1 cellular context compared by ENCODE assay signal in the genomic region with DNA sequence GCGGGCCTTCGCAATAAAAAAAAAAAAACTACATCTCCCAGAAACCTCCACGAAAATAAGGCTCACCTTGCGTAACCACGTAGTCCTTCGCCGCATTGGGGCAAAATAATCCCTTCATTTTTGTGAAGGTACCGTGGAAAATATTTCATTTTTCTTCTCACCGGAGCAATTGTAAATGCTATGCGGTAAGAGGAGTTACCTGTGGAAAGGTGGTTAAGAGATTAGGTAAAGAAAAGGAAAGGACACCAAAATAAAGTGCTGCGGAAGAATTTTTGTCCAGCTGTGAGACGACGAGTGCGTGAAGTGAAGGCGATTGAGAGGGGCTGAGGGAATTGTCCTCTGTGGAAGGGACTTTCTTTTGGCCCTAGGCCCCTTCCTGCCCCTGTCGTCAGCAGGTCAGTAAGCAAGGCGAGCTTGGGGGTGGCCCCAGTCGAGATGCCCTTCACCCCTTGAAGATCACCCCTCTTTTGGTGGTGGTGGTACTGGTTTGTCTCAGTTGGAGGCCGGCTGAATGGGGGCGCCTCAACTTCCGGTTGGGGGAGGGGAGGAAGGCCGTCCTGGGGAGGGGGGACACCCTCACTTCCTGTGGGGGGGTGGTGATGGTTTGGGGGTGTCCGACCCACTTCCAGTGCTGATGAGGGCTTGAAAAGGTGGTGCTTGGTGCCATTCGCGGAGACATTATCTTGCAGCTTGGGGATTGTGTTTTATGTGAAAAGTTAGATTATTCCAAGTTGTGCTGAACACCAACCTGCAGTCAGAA.
TF ChIP-seq lines count a peak whose summit lies in the region.

A gene (plus strand): TSS at position 279 of the 760 bp plus-strand sequence. CDS start 37,520 bp downstream, outside the sequence.

TF ChIP-seq in K562, 482 proteins besides CTCF, POLR2A, EP300 and RAD21 (continued from another document):
- TF ChIP-seq, protein P1, sequence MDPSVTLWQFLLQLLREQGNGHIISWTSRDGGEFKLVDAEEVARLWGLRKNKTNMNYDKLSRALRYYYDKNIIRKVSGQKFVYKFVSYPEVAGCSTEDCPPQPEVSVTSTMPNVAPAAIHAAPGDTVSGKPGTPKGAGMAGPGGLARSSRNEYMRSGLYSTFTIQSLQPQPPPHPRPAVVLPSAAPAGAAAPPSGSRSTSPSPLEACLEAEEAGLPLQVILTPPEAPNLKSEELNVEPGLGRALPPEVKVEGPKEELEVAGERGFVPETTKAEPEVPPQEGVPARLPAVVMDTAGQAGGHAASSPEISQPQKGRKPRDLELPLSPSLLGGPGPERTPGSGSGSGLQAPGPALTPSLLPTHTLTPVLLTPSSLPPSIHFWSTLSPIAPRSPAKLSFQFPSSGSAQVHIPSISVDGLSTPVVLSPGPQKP (CRISPR knock-in tag; IDR thresholded peaks at IDR 0.05), result no peak
- TF ChIP-seq NCOR1 (IDR thresholded peaks at IDR 0.05), result peak; percentile 59; the same call in 1 of the 2 replicates
- TF ChIP-seq PHF20 (IDR thresholded peaks at IDR 0.05; ENCODE audit: partially characterized antibody), result no peak
- TF ChIP-seq CHD1 (IDR thresholded peaks at IDR 0.05; ENCODE audit: low read length), result peak; percentile 58
- TF ChIP-seq, protein P2, sequence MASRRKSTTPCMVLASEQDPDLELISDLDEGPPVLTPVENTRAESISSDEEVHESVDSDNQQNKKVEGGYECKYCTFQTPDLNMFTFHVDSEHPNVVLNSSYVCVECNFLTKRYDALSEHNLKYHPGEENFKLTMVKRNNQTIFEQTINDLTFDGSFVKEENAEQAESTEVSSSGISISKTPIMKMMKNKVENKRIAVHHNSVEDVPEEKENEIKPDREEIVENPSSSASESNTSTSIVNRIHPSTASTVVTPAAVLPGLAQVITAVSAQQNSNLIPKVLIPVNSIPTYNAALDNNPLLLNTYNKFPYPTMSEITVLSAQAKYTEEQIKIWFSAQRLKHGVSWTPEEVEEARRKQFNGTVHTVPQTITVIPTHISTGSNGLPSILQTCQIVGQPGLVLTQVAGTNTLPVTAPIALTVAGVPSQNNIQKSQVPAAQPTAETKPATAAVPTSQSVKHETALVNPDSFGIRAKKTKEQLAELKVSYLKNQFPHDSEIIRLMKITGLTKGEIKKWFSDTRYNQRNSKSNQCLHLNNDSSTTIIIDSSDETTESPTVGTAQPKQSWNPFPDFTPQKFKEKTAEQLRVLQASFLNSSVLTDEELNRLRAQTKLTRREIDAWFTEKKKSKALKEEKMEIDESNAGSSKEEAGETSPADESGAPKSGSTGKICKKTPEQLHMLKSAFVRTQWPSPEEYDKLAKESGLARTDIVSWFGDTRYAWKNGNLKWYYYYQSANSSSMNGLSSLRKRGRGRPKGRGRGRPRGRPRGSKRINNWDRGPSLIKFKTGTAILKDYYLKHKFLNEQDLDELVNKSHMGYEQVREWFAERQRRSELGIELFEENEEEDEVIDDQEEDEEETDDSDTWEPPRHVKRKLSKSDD (conservative IDR thresholded peaks at IDR 0.05; ENCODE audit: low read length), result 0 out of 2 replicates have a peak, but pooled peaks have one; percentile 50
- 0 out of 2 replicates have a peak, but pooled peaks have one; percentile 11 for TF ChIP-seq BHLHE40 (IDR thresholded peaks at IDR 0.05; ENCODE audit: low read length)
- TF ChIP-seq SP2 (IDR thresholded peaks at IDR 0.05; ENCODE audit: extremely low read depth, low read depth, low read length, poor library complexity, severe bottlenecking), result no peak
- TF ChIP-seq, protein P3, sequence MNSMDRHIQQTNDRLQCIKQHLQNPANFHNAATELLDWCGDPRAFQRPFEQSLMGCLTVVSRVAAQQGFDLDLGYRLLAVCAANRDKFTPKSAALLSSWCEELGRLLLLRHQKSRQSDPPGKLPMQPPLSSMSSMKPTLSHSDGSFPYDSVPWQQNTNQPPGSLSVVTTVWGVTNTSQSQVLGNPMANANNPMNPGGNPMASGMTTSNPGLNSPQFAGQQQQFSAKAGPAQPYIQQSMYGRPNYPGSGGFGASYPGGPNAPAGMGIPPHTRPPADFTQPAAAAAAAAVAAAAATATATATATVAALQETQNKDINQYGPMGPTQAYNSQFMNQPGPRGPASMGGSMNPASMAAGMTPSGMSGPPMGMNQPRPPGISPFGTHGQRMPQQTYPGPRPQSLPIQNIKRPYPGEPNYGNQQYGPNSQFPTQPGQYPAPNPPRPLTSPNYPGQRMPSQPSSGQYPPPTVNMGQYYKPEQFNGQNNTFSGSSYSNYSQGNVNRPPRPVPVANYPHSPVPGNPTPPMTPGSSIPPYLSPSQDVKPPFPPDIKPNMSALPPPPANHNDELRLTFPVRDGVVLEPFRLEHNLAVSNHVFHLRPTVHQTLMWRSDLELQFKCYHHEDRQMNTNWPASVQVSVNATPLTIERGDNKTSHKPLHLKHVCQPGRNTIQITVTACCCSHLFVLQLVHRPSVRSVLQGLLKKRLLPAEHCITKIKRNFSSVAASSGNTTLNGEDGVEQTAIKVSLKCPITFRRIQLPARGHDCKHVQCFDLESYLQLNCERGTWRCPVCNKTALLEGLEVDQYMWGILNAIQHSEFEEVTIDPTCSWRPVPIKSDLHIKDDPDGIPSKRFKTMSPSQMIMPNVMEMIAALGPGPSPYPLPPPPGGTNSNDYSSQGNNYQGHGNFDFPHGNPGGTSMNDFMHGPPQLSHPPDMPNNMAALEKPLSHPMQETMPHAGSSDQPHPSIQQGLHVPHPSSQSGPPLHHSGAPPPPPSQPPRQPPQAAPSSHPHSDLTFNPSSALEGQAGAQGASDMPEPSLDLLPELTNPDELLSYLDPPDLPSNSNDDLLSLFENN (IDR thresholded peaks at IDR 0.05; ENCODE audit: low read depth in 2 of 2, low read length in 2 of 2), result 0 out of 4 replicates have a peak, but pooled peaks of 1 of the 2 experiments have one; percentile 47
- TF ChIP-seq ESRRA (IDR thresholded peaks at IDR 0.05; ENCODE audit: borderline replicate concordance, low read depth), result peak; percentile 79
- TF ChIP-seq POLR2AphosphoS5 (IDR thresholded peaks at IDR 0.05; ENCODE audit: control insufficient read depth, insufficient read depth, low read depth, low read length), result peak; percentile 62
- TF ChIP-seq MEF2A (IDR thresholded peaks at IDR 0.05; ENCODE audit: control insufficient read depth, low read depth, low read length), result no peak
- TF ChIP-seq EWSR1 (IDR thresholded peaks at IDR 0.05; ENCODE audit: borderline replicate concordance, low read depth, partially characterized antibody), result no peak
- TF ChIP-seq, protein P4, sequence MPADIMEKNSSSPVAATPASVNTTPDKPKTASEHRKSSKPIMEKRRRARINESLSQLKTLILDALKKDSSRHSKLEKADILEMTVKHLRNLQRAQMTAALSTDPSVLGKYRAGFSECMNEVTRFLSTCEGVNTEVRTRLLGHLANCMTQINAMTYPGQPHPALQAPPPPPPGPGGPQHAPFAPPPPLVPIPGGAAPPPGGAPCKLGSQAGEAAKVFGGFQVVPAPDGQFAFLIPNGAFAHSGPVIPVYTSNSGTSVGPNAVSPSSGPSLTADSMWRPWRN (IDR thresholded peaks at IDR 0.05; ENCODE audit: low read depth), result peak; percentile 71; the same call in 1 of the 2 replicates
- no peak for TF ChIP-seq ZNF134 (CRISPR knock-in tag; conservative IDR thresholded peaks at IDR 0.05)
- TF ChIP-seq, protein P5, sequence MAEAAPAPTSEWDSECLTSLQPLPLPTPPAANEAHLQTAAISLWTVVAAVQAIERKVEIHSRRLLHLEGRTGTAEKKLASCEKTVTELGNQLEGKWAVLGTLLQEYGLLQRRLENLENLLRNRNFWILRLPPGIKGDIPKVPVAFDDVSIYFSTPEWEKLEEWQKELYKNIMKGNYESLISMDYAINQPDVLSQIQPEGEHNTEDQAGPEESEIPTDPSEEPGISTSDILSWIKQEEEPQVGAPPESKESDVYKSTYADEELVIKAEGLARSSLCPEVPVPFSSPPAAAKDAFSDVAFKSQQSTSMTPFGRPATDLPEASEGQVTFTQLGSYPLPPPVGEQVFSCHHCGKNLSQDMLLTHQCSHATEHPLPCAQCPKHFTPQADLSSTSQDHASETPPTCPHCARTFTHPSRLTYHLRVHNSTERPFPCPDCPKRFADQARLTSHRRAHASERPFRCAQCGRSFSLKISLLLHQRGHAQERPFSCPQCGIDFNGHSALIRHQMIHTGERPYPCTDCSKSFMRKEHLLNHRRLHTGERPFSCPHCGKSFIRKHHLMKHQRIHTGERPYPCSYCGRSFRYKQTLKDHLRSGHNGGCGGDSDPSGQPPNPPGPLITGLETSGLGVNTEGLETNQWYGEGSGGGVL (CRISPR knock-in tag; IDR thresholded peaks at IDR 0.05), result no peak
